In the genomic region with DNA sequence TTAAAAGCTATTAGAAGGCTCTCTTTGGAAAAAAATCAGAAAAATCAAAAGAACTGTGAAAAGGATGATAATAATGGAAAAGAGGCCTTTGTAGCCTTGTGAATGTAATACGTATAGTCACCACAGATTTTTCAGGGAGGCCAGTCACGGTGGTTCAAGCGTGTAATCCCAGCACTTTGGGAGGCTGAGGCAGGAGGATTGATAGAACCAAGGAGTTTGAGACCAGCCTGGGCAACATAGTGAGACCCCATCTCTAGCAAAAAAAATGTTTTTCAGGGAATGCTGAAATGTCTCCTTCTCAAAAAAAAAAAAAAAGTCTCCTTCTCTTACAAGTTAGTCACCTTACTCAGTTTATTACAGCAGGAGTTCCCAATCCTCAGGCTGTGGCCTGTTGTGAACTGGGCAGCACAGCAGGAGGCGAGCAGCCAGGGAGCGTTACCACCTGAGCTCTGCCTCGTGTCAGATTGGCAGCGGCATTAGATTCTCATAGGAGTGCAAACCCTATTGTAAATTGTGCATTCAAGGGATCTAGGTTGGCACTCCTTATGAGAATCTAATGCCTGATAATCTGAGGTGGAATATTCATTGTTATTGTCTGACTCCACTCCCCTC, we compare ENCODE assay signal across 18 cellular contexts. TPM values are rescaled to one million over a fixed set of nuclear protein-coding genes. Genes with fewer than 3 reads are reported as not detected.
DNase-seq lines count a peak whose midpoint lies in the region; ATAC-seq and TF ChIP-seq lines count a peak whose summit lies in the region.
"Had no signal": no experiment of that assay in that cellular context is flagged by ENCODE, and none has a peak within 500 bp of the region (broad histone marks: within the 10 kb centered on the region; RNA-seq: fewer than 3 reads in every experiment).

No MANE protein-coding gene starts in this region.

- peak; percentile 19 for ATAC-seq in left ventricle myocardium superior

- H3K4me1 ChIP-seq in right atrium auricular region = peaks cover 0 to 68% of the 10 kb centered on the region in 2 donors

- no peaks in the 10 kb centered on the region for H3K9me3 Mint-ChIP-seq in mesothelial cell of epicardium

- no peak for TF ChIP-seq CTCF in right atrium auricular region (IDR thresholded peaks at IDR 0.05)
- TF ChIP-seq CTCF in VCaP (conservative IDR thresholded peaks at IDR 0.05) = no peak
- no peak for TF ChIP-seq CTCF in mesothelial cell of epicardium (IDR thresholded peaks at IDR 0.05; ENCODE audit: unreplicated experiment)

- no peaks in the 10 kb centered on the region for H3K9me3 ChIP-seq in right atrium auricular region
- H3K9me3 ChIP-seq: BLaER1, MG63, Peyer's patch, SJSA1 had no signal

- DNase-seq in left ventricle myocardium superior (no peak), right atrium auricular region (ENCODE audit: low spot score) (no peak), mesothelial cell of epicardium (ENCODE audit: low spot score in 2 of 2, unreplicated experiment in 2 of 2) (no peak), NCI-H345 treated with DMSO at 0.1 percent for 48 hours (lab: John Stamatoyannopoulos, UW; ENCODE audit: unreplicated experiment) (no peak), amygdala (lab: John Stamatoyannopoulos, UW) (no peak)
- no peak for DNase-seq in NK-92 treated with Interleukin-12 subunit alpha and Interleukin-12 subunit beta, amount 100 ng/mL, for 24 hours (lab: John Stamatoyannopoulos, UW)
- DNase-seq: DMS79 treated with DMSO at 0.1 percent for 48 hours, H7, IMR-90, Kasumi-1, MG63, NCI-H1048, NCI-H1436 treated with DMSO at 0.1 percent for 48 hours, NCI-H2029 treated with DMSO at 0.1 percent for 48 hours, Peyer's patch had no signal

- no peaks in the 10 kb centered on the region for H3K27me3 ChIP-seq in right atrium auricular region
- H3K27me3 ChIP-seq: BLaER1, MG63, Peyer's patch, SJSA1 had no signal

- no peak overlapping the region for H3K27ac ChIP-seq in right atrium auricular region
- peak overlapping the region; percentile 63; the same call in 1 of the 2 replicates for H3K27ac ChIP-seq in VCaP
- H3K27ac ChIP-seq: BLaER1, Peyer's patch, SJSA1 had no signal

- no peak overlapping the region for H3K4me3 ChIP-seq in right atrium auricular region
- H3K4me3 ChIP-seq: BLaER1, MG63, Peyer's patch, SJSA1 had no signal

- no peaks in the 10 kb centered on the region for H3K27me3 Mint-ChIP-seq in mesothelial cell of epicardium (ENCODE audit: low read depth)

- H3K4me3 Mint-ChIP-seq in mesothelial cell of epicardium = no peak overlapping the region

- peaks cover 9% of the 10 kb centered on the region for H3K36me3 Mint-ChIP-seq in mesothelial cell of epicardium

- peak overlapping the region; percentile 66 for H3K27ac Mint-ChIP-seq in mesothelial cell of epicardium

- intact Hi-C loops in left ventricle myocardium superior (cut with micrococcal nuclease) = no loop called here

- H3K4me1 Mint-ChIP-seq in mesothelial cell of epicardium = peaks cover 31% of the 10 kb centered on the region

- no peaks in the 10 kb centered on the region for H3K36me3 ChIP-seq in right atrium auricular region
- H3K36me3 ChIP-seq: Peyer's patch had no signal

RNA-seq across cellular contexts. Expression of gene ARIH1, which starts 15.9 kb away (rescaled TPM):
- total RNA-seq in left ventricle myocardium superior = 184 TPM
- total RNA-seq in right atrium auricular region = 10 to 100 TPM; 40.7 to 41.5 TPM
- 204 to 216 TPM (median 214 TPM) in 3 replicates for total RNA-seq in mesothelial cell of epicardium
